In the genomic region with DNA sequence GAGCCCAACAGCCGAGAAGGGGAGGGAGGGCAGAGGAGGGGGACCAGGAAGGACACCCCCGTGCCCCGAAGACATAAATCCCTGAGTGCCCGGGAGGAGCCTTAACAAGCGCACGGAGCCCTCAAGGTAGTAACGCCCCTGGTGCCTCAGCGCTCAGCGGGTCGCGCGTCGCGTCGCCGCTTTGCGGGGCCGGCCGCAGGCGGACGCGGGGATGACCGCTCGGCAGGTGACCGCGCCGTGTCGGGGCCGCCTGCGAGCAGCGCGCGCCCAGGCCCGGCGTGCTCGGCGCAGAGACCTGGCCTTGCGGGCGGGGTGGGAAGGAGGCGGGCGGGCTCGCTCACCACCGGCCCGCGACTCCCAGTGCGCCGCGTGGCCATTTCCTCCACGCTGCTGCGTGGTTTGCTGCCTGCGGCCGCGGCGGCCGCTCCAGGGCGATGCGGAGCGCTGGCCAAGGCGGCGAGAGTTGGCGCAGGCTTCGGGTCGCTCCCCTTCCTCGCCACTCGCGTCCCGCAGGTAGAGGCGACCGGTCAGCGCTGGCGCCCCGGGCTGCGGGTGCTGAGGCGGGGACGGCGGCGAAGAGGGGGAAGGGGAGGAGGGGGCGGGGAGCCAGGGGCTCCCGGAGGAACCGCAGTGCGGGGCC, we compare ENCODE assay signal across 8 cellular contexts. TPM values are rescaled to one million over a fixed set of nuclear protein-coding genes. Genes with fewer than 3 reads are reported as not detected.
DNase-seq lines count a peak whose midpoint lies in the region; ATAC-seq and TF ChIP-seq lines count a peak whose summit lies in the region.

No MANE protein-coding gene starts in this region.

- intact Hi-C loops in Calu3 (cut with micrococcal nuclease; ENCODE audit: unreplicated experiment): loop anchor here (2.0 to 10.0 kb wide), 3 partner anchors 47 to 183 kb away; no protein-coding TSS in a partner anchor

- H3K36me3 Mint-ChIP-seq in Calu3 (ENCODE audit: insufficient read depth, unreplicated experiment): peaks cover 32% of the 10 kb centered on the region

- H3K27ac Mint-ChIP-seq in Calu3 (ENCODE audit: unreplicated experiment): peak overlapping the region; percentile 85

- H3K9ac ChIP-seq in smooth muscle cell (ENCODE audit: low read depth): no peak overlapping the region

- peak overlapping the region; percentile 86 for H2AFZ ChIP-seq in smooth muscle cell (ENCODE audit: low read depth)

- H3K27ac ChIP-seq in smooth muscle cell (ENCODE audit: low read depth): no peak overlapping the region

- ATAC-seq in GM19468 (IDR thresholded peaks at IDR 0.05; ENCODE audit: extremely low read depth, unreplicated experiment) (peak; percentile 10), HG03460 (IDR thresholded peaks at IDR 0.05; ENCODE audit: unreplicated experiment) (peak; percentile 23)

- CTCF ChIA-PET in Calu3 (lab: Charles Lee): no interaction called here

- H3K79me2 ChIP-seq in smooth muscle cell (ENCODE audit: low read depth): no peaks in the 10 kb centered on the region

- H3K27me3 ChIP-seq in smooth muscle cell (ENCODE audit: low read depth): peaks cover 51% of the 10 kb centered on the region

- peak; percentile 18 for DNase-seq in Calu3
- peak; percentile 5 for DNase-seq in astrocyte of the spinal cord (ENCODE audit: low read depth, low spot score)
- no peak for DNase-seq in smooth muscle cell (lab: John Stamatoyannopoulos, UW; ENCODE audit: unreplicated experiment)
- no peak for DNase-seq in NCI-H128 (lab: John Stamatoyannopoulos, UW; ENCODE audit: unreplicated experiment)
- DNase-seq in HUDEP-2 (lab: John Stamatoyannopoulos, UW; ENCODE audit: unreplicated experiment in 76 of 76): no peak

- no peaks in the 10 kb centered on the region for H4K20me1 ChIP-seq in smooth muscle cell (ENCODE audit: low read depth)

- no peaks in the 10 kb centered on the region for H3K27me3 Mint-ChIP-seq in Calu3 (ENCODE audit: unreplicated experiment)

- H3K36me3 ChIP-seq in smooth muscle cell (ENCODE audit: low read depth): no peaks in the 10 kb centered on the region

- TF ChIP-seq CTCF in Calu3 (IDR thresholded peaks at IDR 0.05; ENCODE audit: unreplicated experiment) (no peak), astrocyte of the spinal cord (IDR thresholded peaks at IDR 0.05; ENCODE audit: low read depth, low read length) (no peak), smooth muscle cell (IDR thresholded peaks at IDR 0.05; ENCODE audit: borderline replicate concordance, insufficient read depth, poor library complexity, severe bottlenecking) (no peak)

- no TSS peak for BruUV-seq in Calu3 (replicated peaks; lab: Mats Ljungman, UMichigan)

- H3K4me2 ChIP-seq in smooth muscle cell: peak overlapping the region; percentile 92

- H3K9me3 ChIP-seq in iPS-18c (ENCODE audit: control insufficient read depth, insufficient read depth, low read length) (no peaks in the 10 kb centered on the region), smooth muscle cell (replicated peaks; ENCODE audit: low read depth) (no peaks in the 10 kb centered on the region)

- in situ Hi-C loops in astrocyte of the spinal cord (cut with HindIII; ENCODE audit: low sequenced_read_pairs): no loop called here

- H3F3A ChIP-seq in smooth muscle cell (ENCODE audit: low read depth): no peaks in the 10 kb centered on the region

- H3K4me3 Mint-ChIP-seq in Calu3 (ENCODE audit: low read depth, unreplicated experiment): peak overlapping the region; percentile 91

- H3K4me1 ChIP-seq in smooth muscle cell (ENCODE audit: low read depth): no peaks in the 10 kb centered on the region

- H3K9me3 Mint-ChIP-seq in Calu3 (ENCODE audit: low read depth, unreplicated experiment): no peaks in the 10 kb centered on the region

- peaks cover 14% of the 10 kb centered on the region for H3K4me1 Mint-ChIP-seq in Calu3 (ENCODE audit: low read depth, unreplicated experiment)

- peak overlapping the region; percentile 53 for H3K4me3 ChIP-seq in astrocyte of the spinal cord (ENCODE audit: low read depth, low read length)
- H3K4me3 ChIP-seq in iPS-18c (ENCODE audit: insufficient read depth, low read depth, low read length): peak overlapping the region; percentile 75
- peak overlapping the region; percentile 67 for H3K4me3 ChIP-seq in smooth muscle cell

- 1% methylated on average over 56 of the region's 81 CpGs for WGBS in smooth muscle cell (ENCODE audit: low lambda C conversion rate)

RNA-seq across cellular contexts. Expression of gene CCSER1, which starts 0.6 kb away (rescaled TPM):
- total RNA-seq in Calu3 (2022) (6.2 and 7.1 TPM in 2 replicates), smooth muscle cell (0.76 and 1.0 TPM in 2 replicates)
- polyA plus RNA-seq in smooth muscle cell: 0.58 TPM in 1 of 2 replicates, not detected in the other

Comparison
In these comparisons a context has a peak if more than half of its experiments do, and no peak if none do; other contexts are left out.
1. DNase-seq: peak in Calu3 (single experiment) and astrocyte of the spinal cord (single experiment); none in smooth muscle cell (single experiment), NCI-H128 (single experiment) and HUDEP-2 (0 of 76).
2. Peak in every context shown above with its lines, with median percentiles within 50 percentile points of each other: H3K4me3 ChIP-seq.